Comparison of ENCODE assay signal across 27 cellular contexts in genomic region chr11:1404461-1405185, GRCh38. TPM values are rescaled to one million over a fixed set of nuclear protein-coding genes. Genes with fewer than 3 reads are reported as not detected.
"Had no signal": no experiment of that assay in that cellular context is flagged by ENCODE, and none has a peak within 500 bp of the region (broad histone marks: within the 10 kb centered on the region; RNA-seq: fewer than 3 reads in every experiment).

No MANE protein-coding gene starts in this region.

- H3K36me3 ChIP-seq: esophagus squamous epithelium, lower lobe of right lung, neutrophil, pancreas, stomach, thyroid gland had no signal

- H3K4me3 Mint-ChIP-seq: effector memory CD8-positive, alpha-beta T cell; immature natural killer cell; naive thymus-derived CD8-positive, alpha-beta T cell; nephron progenitor cell; stimulated activated effector memory CD8-positive, alpha-beta T cell treated with anti-CD3 and anti-CD28 coated beads, Interleukin-12 subunit alpha, Interleukin-12 subunit beta, amount 100 ng/mL, for 72 hours; type B pancreatic cell had no signal

- H3K27me3 Mint-ChIP-seq: progenitor cell of endocrine pancreas, type B pancreatic cell had no signal

- H3K4me2 ChIP-seq: smooth muscle cell had no signal

- DNase-seq: dermis blood vessel endothelial cell; effector memory CD8-positive, alpha-beta T cell; erythroblast; esophagus squamous epithelium; foreskin melanocyte; hypothalamus; immature natural killer cell; islet precursor cell; left ventricle myocardium superior; lower lobe of right lung; naive thymus-derived CD8-positive, alpha-beta T cell; nephron progenitor cell; stimulated activated CD4-positive, alpha-beta T cell treated with anti-CD3 and anti-CD28 coated beads, Interleukin-12 subunit alpha, Interleukin-12 subunit beta, amount 100 ng/mL, for 4 hours; stimulated activated CD4-positive, alpha-beta T cell treated with anti-CD3 and anti-CD28 coated beads, Interleukin-2, amount 100 ng/mL, for 24 hours; stimulated activated CD4-positive, alpha-beta T cell treated with anti-CD3 and anti-CD28 coated beads, Interleukin-4, amount 100 ng/mL, for 24 hours; stimulated activated naive CD4-positive, alpha-beta T cell treated with Interleukin-2 at 50 U/mL for 16 hours; stomach; thyroid gland had no signal

- H3K4me1 ChIP-seq: esophagus squamous epithelium, lower lobe of right lung, thyroid gland had no signal

- H3K36me3 Mint-ChIP-seq: immature natural killer cell; naive thymus-derived CD8-positive, alpha-beta T cell; stimulated activated effector memory CD8-positive, alpha-beta T cell treated with anti-CD3 and anti-CD28 coated beads, Interleukin-12 subunit alpha, Interleukin-12 subunit beta, amount 100 ng/mL, for 72 hours; type B pancreatic cell had no signal

- H3K4me1 Mint-ChIP-seq: immature natural killer cell; nephron progenitor cell; stimulated activated effector memory CD8-positive, alpha-beta T cell treated with anti-CD3 and anti-CD28 coated beads, Interleukin-12 subunit alpha, Interleukin-12 subunit beta, amount 100 ng/mL, for 72 hours had no signal

- H3K27ac ChIP-seq: coronary artery, esophagus squamous epithelium, lower lobe of right lung, neutrophil, pancreas, stomach, thyroid gland had no signal

- H3K27ac Mint-ChIP-seq: effector memory CD8-positive, alpha-beta T cell; immature natural killer cell; naive thymus-derived CD8-positive, alpha-beta T cell; nephron progenitor cell; progenitor cell of endocrine pancreas; stimulated activated effector memory CD8-positive, alpha-beta T cell treated with anti-CD3 and anti-CD28 coated beads, Interleukin-12 subunit alpha, Interleukin-12 subunit beta, amount 100 ng/mL, for 72 hours; type B pancreatic cell had no signal

- H3K9me3 ChIP-seq: esophagus squamous epithelium, lower lobe of right lung, neutrophil, pancreas, stomach, thyroid gland had no signal

- H3K9me3 Mint-ChIP-seq: effector memory CD8-positive, alpha-beta T cell; immature natural killer cell; naive thymus-derived CD8-positive, alpha-beta T cell; nephron progenitor cell; stimulated activated effector memory CD8-positive, alpha-beta T cell treated with anti-CD3 and anti-CD28 coated beads, Interleukin-12 subunit alpha, Interleukin-12 subunit beta, amount 100 ng/mL, for 72 hours; type B pancreatic cell had no signal

- FAIRE-seq: endometrium, pancreas had no signal

- H3K4me3 ChIP-seq: coronary artery, esophagus squamous epithelium, lower lobe of right lung, pancreas, smooth muscle cell, stomach, thyroid gland had no signal

- H3K27me3 ChIP-seq: pancreas, thyroid gland had no signal

- ATAC-seq: effector memory CD8-positive, alpha-beta T cell; left ventricle myocardium superior; lower lobe of right lung; naive thymus-derived CD8-positive, alpha-beta T cell; pancreas; sciatic nerve; stimulated activated effector memory CD8-positive, alpha-beta T cell treated with anti-CD3 and anti-CD28 coated beads, Interleukin-12 subunit alpha, Interleukin-12 subunit beta, amount 100 ng/mL, for 72 hours had no signal

RNA-seq across cellular contexts. Expression of gene BRSK2, which starts 14.9 kb away (rescaled TPM):
- polyA plus RNA-seq: naive thymus-derived CD8-positive, alpha-beta T cell had no signal
